Comparison of ENCODE assay signal across 8 cellular contexts in the genomic region with DNA sequence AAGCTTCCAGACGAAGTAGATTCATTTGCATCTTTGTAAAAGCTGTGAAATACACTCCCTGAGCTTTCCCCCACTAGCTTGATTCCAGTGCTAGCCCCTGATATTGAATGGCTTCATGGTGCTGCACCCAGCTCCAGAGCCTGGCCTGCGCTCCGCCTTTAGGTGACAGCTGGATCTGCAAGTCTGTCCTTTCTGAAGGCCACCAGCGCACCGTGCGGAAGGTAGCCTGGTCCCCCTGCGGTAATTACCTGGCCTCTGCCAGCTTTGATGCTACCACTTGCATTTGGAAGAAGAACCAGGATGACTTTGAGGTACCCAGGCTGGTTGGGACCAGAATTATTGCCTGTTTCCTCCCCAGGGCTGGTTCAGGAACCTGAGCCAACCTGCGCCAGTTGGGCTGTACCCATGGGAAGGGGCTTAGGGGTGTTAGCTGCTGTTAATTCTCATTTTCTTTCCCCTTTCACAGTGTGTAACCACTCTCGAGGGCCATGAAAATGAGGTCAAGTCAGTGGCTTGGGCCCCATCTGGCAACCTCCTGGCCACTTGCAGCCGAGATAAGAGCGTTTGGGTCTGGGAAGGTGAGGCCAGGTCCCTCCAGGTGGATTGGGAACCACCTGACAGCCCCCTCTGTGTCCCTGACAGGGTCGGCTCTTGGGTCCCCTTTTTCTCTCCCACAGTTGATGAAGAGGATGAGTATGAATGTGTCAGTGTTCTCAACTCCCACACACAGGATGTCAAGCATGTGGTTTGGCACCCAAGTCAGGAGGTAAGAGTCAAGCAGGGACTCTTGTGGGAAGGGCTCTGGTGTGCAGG. TPM values are rescaled to one million over a fixed set of nuclear protein-coding genes. Genes with fewer than 3 reads are reported as not detected.
A peak's percentile ranks its signal among the peaks of the same experiment; 100 is the strongest.
DNase-seq lines count a peak whose midpoint lies in the region; ATAC-seq and TF ChIP-seq lines count a peak whose summit lies in the region.

No MANE protein-coding gene starts in this region.

- H3K27me3 ChIP-seq in Caco-2 (replicated peaks; ENCODE audit: control insufficient read depth, insufficient read depth, low read length) (no peaks in the 10 kb centered on the region), HUES6 (ENCODE audit: control insufficient read depth, insufficient read depth, low read length) (no peaks in the 10 kb centered on the region), mononuclear cell (ENCODE audit: insufficient read depth, low read length) (no peaks in the 10 kb centered on the region), thyroid gland (no peaks in the 10 kb centered on the region)

- H3K36me3 Mint-ChIP-seq in Caco-2 (ENCODE audit: insufficient read depth, unreplicated experiment) (peaks cover 61% of the 10 kb centered on the region), T-cell (peaks cover 19% of the 10 kb centered on the region), MCF 10A (ENCODE audit: insufficient read depth, unreplicated experiment) (peaks cover 67% of the 10 kb centered on the region)

- no peak for ATAC-seq in T-cell (replicated peaks in 1 of 4)
- ATAC-seq in HG02610 (IDR thresholded peaks at IDR 0.05; ENCODE audit: unreplicated experiment), result no peak
- no peak for ATAC-seq in HG03135 (IDR thresholded peaks at IDR 0.05; ENCODE audit: unreplicated experiment)

- H3K4me1 Mint-ChIP-seq in Caco-2 (ENCODE audit: low read depth, unreplicated experiment) (peaks cover 8% of the 10 kb centered on the region), T-cell (peaks cover 37 to 44% (median 43%) of the 10 kb centered on the region in 3 donors), MCF 10A (ENCODE audit: insufficient read depth, unreplicated experiment) (peaks cover 16% of the 10 kb centered on the region)

- CTCF ChIA-PET in Caco-2 (lab: Charles Lee), result interaction anchor here (0.6 to 1.2 kb wide), 13 partner anchors 14 to 275 kb away, joined by 3 to 15 read pairs (median 5); partner anchors contain the start of genes ASTL, NCAPH and STARD7
- CTCF ChIA-PET in T-cell (lab: Charles Lee), result interaction anchor here (0.6 to 1.5 kb wide), 11 partner anchors 11 to 1817 kb away, joined by 3 to 7 read pairs (median 3); partner anchors contain the start of genes ANKRD39 (in 1 of the 2) and ASTL (in 1 of the 2)
- CTCF ChIA-PET in MCF 10A (lab: Yijun Ruan, JAX), result interaction anchor here (0.6 to 1.3 kb wide), 12 partner anchors 21 to 547 kb away, joined by 3 to 7 read pairs (median 3); no protein-coding TSS in a partner anchor

- H3K4me3 Mint-ChIP-seq in Caco-2 (ENCODE audit: unreplicated experiment), result peak overlapping the region; percentile 88
- H3K4me3 Mint-ChIP-seq in T-cell, result peak overlapping the region; percentile 93 to 98 (median 97)
- H3K4me3 Mint-ChIP-seq in MCF 10A (ENCODE audit: unreplicated experiment), result peak overlapping the region; percentile 93

- H3K4me1 ChIP-seq in Caco-2 (peaks cover 16% of the 10 kb centered on the region), HUES6 (ENCODE audit: control insufficient read depth, insufficient read depth, low read length) (peaks cover 9% of the 10 kb centered on the region; the same call in 1 of the 2 replicates), mononuclear cell (ENCODE audit: insufficient read depth, low read length) (peaks cover 41% of the 10 kb centered on the region), thyroid gland (peaks cover 22 to 26% of the 10 kb centered on the region in 2 donors)

- H3K27me3 Mint-ChIP-seq in Caco-2 (ENCODE audit: insufficient read depth, unreplicated experiment), result no peaks in the 10 kb centered on the region
- no peaks in the 10 kb centered on the region for H3K27me3 Mint-ChIP-seq in T-cell
- H3K27me3 Mint-ChIP-seq in MCF 10A (ENCODE audit: insufficient read depth, unreplicated experiment), result no peaks in the 10 kb centered on the region

- H3K36me3 ChIP-seq in Caco-2 (ENCODE audit: control insufficient read depth, insufficient read depth, low read length) (peaks cover 1% of the 10 kb centered on the region; the same call in 1 of the 2 replicates), HUES6 (ENCODE audit: control insufficient read depth, insufficient read depth, low read length) (peaks cover 52% of the 10 kb centered on the region), thyroid gland (peaks cover 13 to 26% of the 10 kb centered on the region in 2 donors)

- no peak for TF ChIP-seq POLR2A in thyroid gland (IDR thresholded peaks at IDR 0.05)

- DNase-seq in Caco-2 (peak; percentile 76 to 77), T-cell (peak in 30 of 34 experiments; percentile 8 to 54 (median 37)), MCF 10A (ENCODE audit: unreplicated experiment) (peak; percentile 34), thyroid gland (peak; percentile 21 to 31)

- BruUV-seq in Caco-2 (replicated peaks; lab: Mats Ljungman, UMichigan), result no TSS peak
- no TSS peak for BruUV-seq in MCF 10A (replicated peaks; lab: Mats Ljungman, UMichigan)

- peak overlapping the region; percentile 96 for H3K4me3 ChIP-seq in Caco-2 (ENCODE audit: low read depth, low read length)
- peak overlapping the region; percentile 82 for H3K4me3 ChIP-seq in HUES6 (ENCODE audit: low read depth, low read length)
- H3K4me3 ChIP-seq in mononuclear cell (ENCODE audit: low read length), result peak overlapping the region; percentile 92
- no peak overlapping the region for H3K4me3 ChIP-seq in thyroid gland (replicated peaks in 1 of 3)

- POLR2A ChIA-PET in Caco-2 (lab: Charles Lee) (interaction anchor here (0.6 kb wide), 1 partner anchor 59 kb away, joined by 3 read pairs; the partner anchor contains the start of gene STARD7), T-cell (lab: Charles Lee) (interaction anchor here (0.6 to 0.9 kb wide), 8 partner anchors 10 to 140 kb away, joined by 3 to 14 read pairs (median 5); no protein-coding TSS in a partner anchor), MCF 10A (lab: Yijun Ruan, JAX) (interaction anchor here (0.6 to 1.8 kb wide), 9 partner anchors 8 to 242 kb away, joined by 3 to 10 read pairs (median 3); partner anchors contain the start of genes NCAPH, SNRNP200 and STARD7)

- H3K27ac Mint-ChIP-seq in Caco-2 (ENCODE audit: unreplicated experiment) (peak overlapping the region; percentile 67), T-cell (peak overlapping the region; percentile 65 to 85), MCF 10A (ENCODE audit: low read depth, unreplicated experiment) (no peak overlapping the region)

- no peaks in the 10 kb centered on the region for H3K9me3 ChIP-seq in Caco-2
- no peaks in the 10 kb centered on the region for H3K9me3 ChIP-seq in HUES6 (ENCODE audit: control insufficient read depth, insufficient read depth, low read depth, low read length)
- H3K9me3 ChIP-seq in mononuclear cell (ENCODE audit: low read depth, low read length), result no peaks in the 10 kb centered on the region
- no peaks in the 10 kb centered on the region for H3K9me3 ChIP-seq in thyroid gland

- no peak overlapping the region for H3K27ac ChIP-seq in HUES6 (ENCODE audit: low read depth, low read length)
- no peak overlapping the region for H3K27ac ChIP-seq in thyroid gland

- TF ChIP-seq CTCF in Caco-2 (IDR thresholded peaks at IDR 0.05; ENCODE audit: insufficient read depth in 1 of 2, low read depth in 1 of 2, low read length in 1 of 2, severe bottlenecking in 1 of 2, unreplicated experiment in 1 of 2) (peak; percentile 70 to 84), MCF 10A (IDR thresholded peaks at IDR 0.05; ENCODE audit: unreplicated experiment) (peak; percentile 17), thyroid gland (IDR thresholded peaks at IDR 0.05) (peak in 2 of 6 experiments; percentile 10 to 16)

- 77 to 79% methylated on average over 12 of the region's 12 CpGs for WGBS in thyroid gland, 2 donors

- H3K9ac ChIP-seq in HUES6 (ENCODE audit: low read length), result no peak overlapping the region

- intact Hi-C loops in Caco-2 (cut with micrococcal nuclease; ENCODE audit: unreplicated experiment), result loop anchor here (1.0 to 10.0 kb wide), 6 partner anchors 15 to 273 kb away; partner anchors contain the start of genes ANKRD36C, ASTL and NEURL3
- intact Hi-C loops in MCF 10A (cut with micrococcal nuclease), result loop anchor here (5.0 to 10.0 kb wide), 3 partner anchors 70 to 240 kb away; partner anchors contain the start of genes NCAPH and NEURL3
- intact Hi-C loops in thyroid gland (cut with DNase I), result loop anchor here (2.0 to 10.0 kb wide), 3 partner anchors 37 to 1103 kb away; partner anchors contain the start of genes DUSP2, SNRNP200 and ZNF2

- H3K9me3 Mint-ChIP-seq in Caco-2 (ENCODE audit: unreplicated experiment) (no peaks in the 10 kb centered on the region), T-cell (no peaks in the 10 kb centered on the region), MCF 10A (ENCODE audit: unreplicated experiment) (no peaks in the 10 kb centered on the region)

RNA-seq across cellular contexts. Expression of gene CIAO1, which starts 1.3 kb away (rescaled TPM):
- total RNA-seq in Caco-2 (2022), result 93.8 and 97.9 TPM in 2 replicates
- 10 to 100 TPM; 65.2 to 87.0 (median 80.2) TPM for total RNA-seq in T-cell
- 62.3 and 63.3 TPM in 2 replicates for total RNA-seq in MCF 10A (2022)
- total RNA-seq in mononuclear cell, result 65.4 TPM
- total RNA-seq in thyroid gland, result 100 to 1,000 TPM in 3 of 4 donors, 10 to 100 TPM in 1; 83.8 to 149 (median 119) TPM

RNA-seq across cellular contexts. Expression of gene TMEM127, which starts 1.6 kb away (rescaled TPM):
- total RNA-seq in Caco-2 (2022), result 43.3 and 49.1 TPM in 2 replicates
- total RNA-seq in T-cell, result 10 to 100 TPM; 31.2 to 43.0 (median 40.4) TPM
- 31.5 and 40.0 TPM in 2 replicates for total RNA-seq in MCF 10A (2022)
- total RNA-seq in mononuclear cell, result 51.6 TPM
- total RNA-seq in thyroid gland, result 10 to 100 TPM; 45.7 to 53.6 (median 48.7) TPM

RNA-seq across cellular contexts. Expression of gene SNRNP200, which starts 38.0 kb away (rescaled TPM):
- 240 and 259 TPM in 2 replicates for total RNA-seq in Caco-2 (2022)
- total RNA-seq in T-cell, result 100 to 1,000 TPM; 200 to 254 (median 203) TPM
- total RNA-seq in MCF 10A (2022), result 115 and 116 TPM in 2 replicates
- 80.5 TPM for total RNA-seq in mononuclear cell
- 100 to 1,000 TPM in 3 of 4 donors, 10 to 100 TPM in 1; 85.3 to 123 (median 104) TPM for total RNA-seq in thyroid gland

RNA-seq across cellular contexts. Expression of gene ITPRIPL1, which starts 57.8 kb away (rescaled TPM):
- total RNA-seq in Caco-2 (2022) (1.9 and 3.1 TPM in 2 replicates), T-cell (10 to 100 TPM in 4 of 5 donors, 1 to 10 TPM in 1; 3.9 to 13.7 (median 12.7) TPM), MCF 10A (2022) (not detected in 2 replicates), mononuclear cell (4.7 TPM), thyroid gland (1 to 10 TPM in 1 of 4 donors, under 1 TPM in 2, not detected in 1; 0.63 to 1.7 (median 0.75) TPM)

RNA-seq across cellular contexts. Expression of gene STARD7, which starts 58.7 kb away (rescaled TPM):
- 214 and 224 TPM in 2 replicates for total RNA-seq in Caco-2 (2022)
- 10 to 100 TPM; 65.0 to 95.3 (median 84.4) TPM for total RNA-seq in T-cell
- total RNA-seq in MCF 10A (2022), result 84.1 and 105 TPM in 2 replicates
- 96.8 TPM for total RNA-seq in mononuclear cell
- 100 to 1,000 TPM; 211 to 292 (median 266) TPM for total RNA-seq in thyroid gland

Comparison
In these comparisons a context has a peak if more than half of its experiments do, and no peak if none do; other contexts are left out.
1. DNase-seq: peak in every context shown above with its lines; median percentile 76 in Caco-2; 37 in T-cell; 34 in MCF 10A; 26 in thyroid gland.
2. H3K4me3 ChIP-seq: peak in Caco-2 (single experiment), HUES6 (single experiment) and mononuclear cell (single experiment); none in thyroid gland (0 of 3).
3. Peak in every context shown above with its lines, with median percentiles within 50 percentile points of each other: H3K4me3 Mint-ChIP-seq.